In the genomic region with DNA sequence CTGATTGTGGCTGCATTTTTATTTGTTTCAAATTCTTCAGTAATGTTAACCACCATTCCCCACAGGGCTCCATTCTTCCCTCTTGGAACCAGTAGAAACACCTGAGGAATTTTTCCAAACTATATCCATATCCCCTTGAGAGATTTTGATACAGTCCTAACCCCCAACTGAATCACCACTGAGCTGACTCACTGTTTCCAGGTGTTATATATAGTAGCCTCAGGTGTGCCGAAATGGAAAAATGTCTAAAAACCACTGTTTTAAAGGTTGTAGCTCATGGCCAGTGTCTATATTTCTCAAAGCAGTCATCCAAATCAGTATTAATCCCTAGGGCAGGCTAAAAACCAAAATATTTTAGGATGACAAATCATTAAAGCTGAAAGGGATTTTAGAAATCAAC, we compare ENCODE assay signal across 15 cellular contexts.
DNase-seq lines count a peak whose midpoint lies in the region; ATAC-seq, FAIRE-seq and TF ChIP-seq lines count a peak whose summit lies in the region.
"Had no signal": no experiment of that assay in that cellular context is flagged by ENCODE, and none has a peak within 500 bp of the region (broad histone marks: within the 10 kb centered on the region; RNA-seq: fewer than 3 reads in every experiment).

No MANE protein-coding gene starts in this region.

- no peaks in the 10 kb centered on the region for H3K9me3 Mint-ChIP-seq in activated naive CD8-positive, alpha-beta T cell treated with anti-CD3 and anti-CD28 coated beads for 36 hours
- H3K9me3 Mint-ChIP-seq: activated T-cell treated with anti-CD3 and anti-CD28 coated beads, Interleukin-2, amount 50 U/mL, for 72 hours had no signal

- no peaks in the 10 kb centered on the region for H4K20me1 ChIP-seq in keratinocyte (ENCODE audit: control insufficient read depth, extremely low read depth, insufficient read depth, low read length)

- H3K27me3 ChIP-seq in HUES6 (ENCODE audit: control insufficient read depth, insufficient read depth, low read length) (no peaks in the 10 kb centered on the region), keratinocyte (ENCODE audit: control insufficient read depth, extremely low read depth, insufficient read depth, low read length) (no peaks in the 10 kb centered on the region)
- H3K27me3 ChIP-seq: colonic mucosa, upper lobe of right lung had no signal

- peak overlapping the region; percentile 20 for H3K27ac Mint-ChIP-seq in activated naive CD8-positive, alpha-beta T cell treated with anti-CD3 and anti-CD28 coated beads for 36 hours

- POLR2A ChIA-PET in A549 (lab: Yijun Ruan, JAX), result no interaction called here

- H3K9me1 ChIP-seq in keratinocyte (ENCODE audit: control insufficient read depth, extremely low read depth, insufficient read depth, low read length), result peaks cover 4% of the 10 kb centered on the region

- TF ChIP-seq EP300 in A549 (IDR thresholded peaks at IDR 0.05), result no peak

- peaks cover 16% of the 10 kb centered on the region for H3K4me1 ChIP-seq in A549
- H3K4me1 ChIP-seq in HUES6 (ENCODE audit: control insufficient read depth, insufficient read depth, low read length), result peaks cover 31% of the 10 kb centered on the region
- peaks cover 38% of the 10 kb centered on the region for H3K4me1 ChIP-seq in keratinocyte (ENCODE audit: control insufficient read depth, extremely low read depth, insufficient read depth, low read length)
- H3K4me1 ChIP-seq: colonic mucosa had no signal

- dilution Hi-C loops in keratinocyte (cut with MboI; ENCODE audit: extremely low pct_ligation_motif_present, low sequenced_read_pairs), result no loop called here

- H3K4me2 ChIP-seq in A549, result peak overlapping the region; percentile 27
- peak overlapping the region; percentile 66 for H3K4me2 ChIP-seq in keratinocyte (ENCODE audit: control insufficient read depth, extremely low read depth, insufficient read depth, low read depth, low read length)

- TF ChIP-seq RAD21 in A549 (conservative IDR thresholded peaks at IDR 0.05 in 1 of 2, IDR thresholded peaks at IDR 0.05 in 1 of 2), result no peak

- CTCF ChIA-PET in A549 (lab: Yijun Ruan, JAX), result interaction anchor here (1.5 kb wide), 1 partner anchor 11 kb away, joined by 5 read pairs; no protein-coding TSS in a partner anchor

- H3K27me3 Mint-ChIP-seq in activated naive CD8-positive, alpha-beta T cell treated with anti-CD3 and anti-CD28 coated beads for 36 hours, result no peaks in the 10 kb centered on the region

- H3K79me2 ChIP-seq in keratinocyte (ENCODE audit: control insufficient read depth, insufficient read depth, low read length), result no peaks in the 10 kb centered on the region

- H3K9me3 ChIP-seq in A549 (no peaks in the 10 kb centered on the region), HUES6 (ENCODE audit: control insufficient read depth, insufficient read depth, low read depth, low read length) (no peaks in the 10 kb centered on the region), keratinocyte (ENCODE audit: control insufficient read depth, low read depth, low read length) (no peaks in the 10 kb centered on the region)
- H3K9me3 ChIP-seq: colonic mucosa, HAP-1, upper lobe of right lung had no signal

- FAIRE-seq in A549 (lab: Jason Lieb, UNC) (no peak), keratinocyte (lab: Jason Lieb, UNC) (peak; percentile 5)

- TF ChIP-seq POLR2A in A549 (IDR thresholded peaks at IDR 0.05; ENCODE audit: low read length), result no peak

- H3K9ac ChIP-seq in HUES6 (ENCODE audit: low read length) (no peak overlapping the region), keratinocyte (ENCODE audit: control insufficient read depth, extremely low read depth, insufficient read depth, low read length) (peak overlapping the region; percentile 42)

- H3K36me3 ChIP-seq in HUES6 (ENCODE audit: control insufficient read depth, insufficient read depth, low read length) (peaks cover 29% of the 10 kb centered on the region), keratinocyte (ENCODE audit: control insufficient read depth in 2 of 2, extremely low read depth in 1 of 2, insufficient read depth in 2 of 2, low read length in 2 of 2) (peaks cover 1 to 9% of the 10 kb centered on the region in 2 experiments)
- H3K36me3 ChIP-seq: colonic mucosa had no signal

- H3K27ac ChIP-seq in A549, result peak overlapping the region; percentile 16 to 71; a peak in 4 of 6 replicates
- H3K27ac ChIP-seq in HUES6 (ENCODE audit: low read depth, low read length), result peak overlapping the region; percentile 36
- H3K27ac ChIP-seq in keratinocyte (ENCODE audit: control insufficient read depth, insufficient read depth, low read length), result peak overlapping the region; percentile 85
- H3K27ac ChIP-seq: colonic mucosa, upper lobe of right lung had no signal

- H2AFZ ChIP-seq in keratinocyte (ENCODE audit: control insufficient read depth, low read length), result no peak overlapping the region

- DNase-seq in A549 (ENCODE audit: low read depth in 1 of 2, low spot score in 1 of 2), result no peak
- no peak for DNase-seq in activated naive CD8-positive, alpha-beta T cell treated with anti-CD3 and anti-CD28 coated beads for 36 hours
- no peak for DNase-seq in keratinocyte (ENCODE audit: low read depth, low spot score)
- DNase-seq in NCI-H526 (lab: John Stamatoyannopoulos, UW), result no peak
- no peak for DNase-seq in cardiac septum (ENCODE audit: low spot score)
- no peak for DNase-seq in HT-29 (ENCODE audit: low spot score)
- DNase-seq: activated CD4-positive, alpha-beta T cell treated with anti-CD3 and anti-CD28 coated beads, Interleukin-2, amount 50 U/mL, for 4 hours; amygdala; colonic mucosa; NCI-H1436; upper lobe of right lung had no signal

- H3K4me3 Mint-ChIP-seq in activated naive CD8-positive, alpha-beta T cell treated with anti-CD3 and anti-CD28 coated beads for 36 hours, result no peak overlapping the region

- peaks cover 47% of the 10 kb centered on the region for H3K4me1 Mint-ChIP-seq in activated naive CD8-positive, alpha-beta T cell treated with anti-CD3 and anti-CD28 coated beads for 36 hours

- intact Hi-C loops in cardiac septum (cut with DNase I), result loop anchor here (5.0 kb wide), 2 partner anchors 38 to 93 kb away; no protein-coding TSS in a partner anchor

- H3K4me3 ChIP-seq in A549, result no peak overlapping the region
- H3K4me3 ChIP-seq in HUES6 (ENCODE audit: low read depth, low read length), result no peak overlapping the region
- peak overlapping the region in 1 of 3 experiments; percentile 7 for H3K4me3 ChIP-seq in keratinocyte (ENCODE audit: control insufficient read depth in 2 of 3, extremely low read depth in 1 of 3, insufficient read depth in 2 of 3, low read depth in 1 of 3, low read length in 3 of 3)
- H3K4me3 ChIP-seq: colonic mucosa, HAP-1, upper lobe of right lung had no signal

- ATAC-seq in A549, result no peak
- no peak for ATAC-seq in HG02973 (IDR thresholded peaks at IDR 0.05; ENCODE audit: unreplicated experiment)

- peaks cover 65% of the 10 kb centered on the region for H3K36me3 Mint-ChIP-seq in activated naive CD8-positive, alpha-beta T cell treated with anti-CD3 and anti-CD28 coated beads for 36 hours

- TF ChIP-seq CTCF in A549 (IDR thresholded peaks at IDR 0.05) (no peak), keratinocyte (optimal IDR thresholded peaks at IDR 0.05 in 1 of 3, IDR thresholded peaks at IDR 0.05 in 1 of 3, conservative IDR thresholded peaks at IDR 0.05 in 1 of 3; ENCODE audit: extremely low read depth in 1 of 3, insufficient read depth in 2 of 3, low read length in 3 of 3) (no peak)

- 95% methylated on average over 1 of the region's 1 CpG for WGBS in A549 (ENCODE audit: missing lambda C conversion rate)

TF ChIP-seq in A549, 52 proteins besides CTCF, POLR2A, EP300 and RAD21:
- TF ChIP-seq, protein P1, sequence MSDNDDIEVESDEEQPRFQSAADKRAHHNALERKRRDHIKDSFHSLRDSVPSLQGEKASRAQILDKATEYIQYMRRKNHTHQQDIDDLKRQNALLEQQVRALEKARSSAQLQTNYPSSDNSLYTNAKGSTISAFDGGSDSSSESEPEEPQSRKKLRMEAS (IDR thresholded peaks at IDR 0.05), result no peak
- TF ChIP-seq NR3C1 (IDR thresholded peaks at IDR 0.05), result no peak
- TF ChIP-seq MYC (IDR thresholded peaks at IDR 0.05; ENCODE audit: borderline replicate concordance, low read length), result no peak
- TF ChIP-seq HOXB5 (CRISPR knock-in tag; IDR thresholded peaks at IDR 0.05), result no peak
- TF ChIP-seq ZC3H11A (IDR thresholded peaks at IDR 0.05), result no peak
- TF ChIP-seq ZSCAN20 (CRISPR knock-in tag; IDR thresholded peaks at IDR 0.05), result no peak
- no peak for TF ChIP-seq FOSB (CRISPR knock-in tag; IDR thresholded peaks at IDR 0.05)
- no peak for TF ChIP-seq RARB (CRISPR knock-in tag; IDR thresholded peaks at IDR 0.05)
- TF ChIP-seq MAZ (IDR thresholded peaks at IDR 0.05; ENCODE audit: borderline replicate concordance, low read depth, low read length), result no peak
- TF ChIP-seq CHD2 (IDR thresholded peaks at IDR 0.05; ENCODE audit: low read length, partially characterized antibody), result no peak
- TF ChIP-seq ZNF302 (CRISPR knock-in tag; IDR thresholded peaks at IDR 0.05), result no peak
- TF ChIP-seq PHF8 (IDR thresholded peaks at IDR 0.05; ENCODE audit: borderline replicate concordance, low read depth), result no peak
- TF ChIP-seq EHF (CRISPR knock-in tag; IDR thresholded peaks at IDR 0.05), result no peak
- TF ChIP-seq RCOR1 (IDR thresholded peaks at IDR 0.05; ENCODE audit: low read depth, low read length), result no peak
